In genomic region chr9:311837-312236, GRCh38 we compare ENCODE assay signal across 18 cellular contexts.
DNase-seq lines count a peak whose midpoint lies in the region; TF ChIP-seq lines count a peak whose summit lies in the region.
"Had no signal": no experiment of that assay in that cellular context is flagged by ENCODE, and none has a peak within 500 bp of the region (broad histone marks: within the 10 kb centered on the region; RNA-seq: fewer than 3 reads in every experiment).

No MANE protein-coding gene starts in this region.

- no peaks in the 10 kb centered on the region for H3F3A ChIP-seq in smooth muscle cell (ENCODE audit: low read depth)

- no peaks in the 10 kb centered on the region for H4K20me1 ChIP-seq in smooth muscle cell (ENCODE audit: low read depth)

- H3K27me3 ChIP-seq in smooth muscle cell (ENCODE audit: low read depth) = no peaks in the 10 kb centered on the region
- H3K27me3 ChIP-seq: BE2C had no signal

- H3K36me3 ChIP-seq in smooth muscle cell (ENCODE audit: low read depth) = no peaks in the 10 kb centered on the region
- H3K36me3 ChIP-seq: BE2C had no signal

- H3K27ac ChIP-seq in 22Rv1 (peak overlapping the region; percentile 58), smooth muscle cell (ENCODE audit: low read depth) (peak overlapping the region; percentile 24)
- H3K27ac ChIP-seq: A549 had no signal

- in situ Hi-C loops in G401 (cut with HindIII; ENCODE audit: low sequenced_read_pairs) = no loop called here

- TF ChIP-seq CTCF in 22Rv1 (IDR thresholded peaks at IDR 0.05) = no peak
- TF ChIP-seq CTCF in neural crest cell (conservative IDR thresholded peaks at IDR 0.05) = no peak
- no peak for TF ChIP-seq CTCF in smooth muscle cell (IDR thresholded peaks at IDR 0.05; ENCODE audit: borderline replicate concordance, insufficient read depth, poor library complexity, severe bottlenecking)

- H3K4me3 Mint-ChIP-seq in IgD-negative memory B cell (no peak overlapping the region), neural crest cell (no peak overlapping the region)
- H3K4me3 Mint-ChIP-seq: CD14-positive monocyte; CD8-positive, alpha-beta T cell; H9 had no signal

- peak; percentile 33 for DNase-seq in neural crest cell (ENCODE audit: low read depth, low spot score)
- DNase-seq in smooth muscle cell (lab: John Stamatoyannopoulos, UW; ENCODE audit: unreplicated experiment) = no peak
- DNase-seq in activated CD4-positive, alpha-beta T cell treated with anti-CD3 and anti-CD28 coated beads, Interleukin-2, amount 50 U/mL, for 48 hours = no peak
- DNase-seq in HT-29 (ENCODE audit: low spot score) = no peak
- DNase-seq in G401 (ENCODE audit: low spot score) = no peak
- DNase-seq: BE2C; CD8-positive, alpha-beta T cell; COR-L47; DMS153; DMS79 treated with DMSO at 0.1 percent for 48 hours; EL; GDM1; GOT3; H9 had no signal

- no peaks in the 10 kb centered on the region for H3K9me3 ChIP-seq in smooth muscle cell (replicated peaks; ENCODE audit: low read depth)
- H3K9me3 ChIP-seq: A549, BE2C had no signal

- H3K9me3 Mint-ChIP-seq in IgD-negative memory B cell = no peaks in the 10 kb centered on the region
- H3K9me3 Mint-ChIP-seq in neural crest cell = no peaks in the 10 kb centered on the region
- H3K9me3 Mint-ChIP-seq: CD14-positive monocyte; CD8-positive, alpha-beta T cell; H9 had no signal

- WGBS in smooth muscle cell (ENCODE audit: low lambda C conversion rate) = 78% methylated on average over 14 of the region's 14 CpGs

- no peak overlapping the region for H3K9ac ChIP-seq in smooth muscle cell (ENCODE audit: low read depth)

- H3K36me3 Mint-ChIP-seq in IgD-negative memory B cell = no peaks in the 10 kb centered on the region
- H3K36me3 Mint-ChIP-seq in neural crest cell (ENCODE audit: low read depth) = no peaks in the 10 kb centered on the region

- peak overlapping the region in 2 of 3 donors; percentile 46 to 68 for H3K27ac Mint-ChIP-seq in IgD-negative memory B cell
- no peak overlapping the region for H3K27ac Mint-ChIP-seq in neural crest cell (ENCODE audit: unreplicated experiment)
- H3K27ac Mint-ChIP-seq: CD8-positive, alpha-beta T cell had no signal

- H3K4me1 ChIP-seq in smooth muscle cell (ENCODE audit: low read depth) = peaks cover 11% of the 10 kb centered on the region
- H3K4me1 ChIP-seq: A549, BE2C had no signal

- no peaks in the 10 kb centered on the region for H3K79me2 ChIP-seq in smooth muscle cell (ENCODE audit: low read depth)

- no peaks in the 10 kb centered on the region for H3K4me1 Mint-ChIP-seq in IgD-negative memory B cell
- peaks cover 15% of the 10 kb centered on the region for H3K4me1 Mint-ChIP-seq in neural crest cell

- H2AFZ ChIP-seq in smooth muscle cell (ENCODE audit: low read depth) = no peak overlapping the region

- H3K4me2 ChIP-seq in smooth muscle cell = no peak overlapping the region
- H3K4me2 ChIP-seq: A549 had no signal

- no peak overlapping the region for H3K4me3 ChIP-seq in smooth muscle cell
- H3K4me3 ChIP-seq: A549 had no signal

- H3K27me3 Mint-ChIP-seq in IgD-negative memory B cell (no peaks in the 10 kb centered on the region), neural crest cell (ENCODE audit: low read depth) (no peaks in the 10 kb centered on the region)
